ENCODE assay signal across 8 cellular contexts in the genomic region with DNA sequence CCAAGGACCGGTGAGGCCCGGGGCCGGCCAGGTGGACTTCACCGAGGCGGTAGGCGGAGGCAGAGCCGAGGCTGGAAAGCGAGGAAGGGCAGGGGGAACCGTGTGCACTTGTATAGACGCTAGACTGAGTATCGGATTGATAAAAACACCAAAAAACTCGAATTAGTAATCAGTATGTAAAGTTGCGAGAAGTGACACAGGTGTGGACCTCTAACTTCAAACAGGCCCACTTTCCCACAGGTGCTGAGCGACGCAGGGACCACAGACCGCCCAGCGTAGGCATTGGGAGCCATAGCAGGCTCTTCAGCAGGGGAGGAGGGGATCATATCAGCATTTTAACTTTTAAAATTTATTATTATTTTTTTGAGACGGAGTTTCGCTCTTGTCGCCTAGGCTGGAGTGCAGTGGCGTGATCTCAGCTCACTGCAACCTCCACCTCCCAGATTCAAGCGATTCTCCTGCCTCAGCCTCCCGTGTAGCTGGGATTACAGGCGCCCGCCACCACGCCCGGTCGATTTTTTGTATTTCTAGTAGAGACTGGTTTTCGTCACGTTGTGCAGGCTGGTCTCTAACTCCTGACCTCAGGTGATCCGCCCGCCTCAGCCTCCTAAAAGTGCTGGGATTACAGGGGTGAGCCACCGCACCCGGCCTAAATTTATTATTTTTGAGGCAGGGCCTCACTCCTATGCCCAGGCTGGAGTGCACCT. TPM values are rescaled to one million over a fixed set of nuclear protein-coding genes. Genes with fewer than 3 reads are reported as not detected.
DNase-seq lines count a peak whose midpoint lies in the region; ATAC-seq and TF ChIP-seq lines count a peak whose summit lies in the region.

No MANE protein-coding gene starts in this region.

- no peak for DNase-seq in SHP77 (lab: John Stamatoyannopoulos, UW)
- DNase-seq in DMS153 (lab: John Stamatoyannopoulos, UW): no peak

- peak overlapping the region; percentile 95 for H3K4me3 Mint-ChIP-seq in dendritic cell treated with granulocyte-macrophage colony-stimulating factor and Interleukin-4, amounts not matched to agents 40 ng/mL and 50 ng/mL, for 4 days

- H3K79me2 ChIP-seq in KMS-11 (ENCODE audit: insufficient read depth, low read depth) (peaks cover 33% of the 10 kb centered on the region), neural cell (replicated peaks; ENCODE audit: insufficient read depth, low read length) (peaks cover 17% of the 10 kb centered on the region)

- H3K27me3 ChIP-seq in KMS-11 (ENCODE audit: insufficient read depth, low read depth) (no peaks in the 10 kb centered on the region), neural cell (ENCODE audit: insufficient read depth, low read depth, low read length) (no peaks in the 10 kb centered on the region)

- H3K27me3 Mint-ChIP-seq in dendritic cell treated with granulocyte-macrophage colony-stimulating factor and Interleukin-4, amounts not matched to agents 40 ng/mL and 50 ng/mL, for 4 days: no peaks in the 10 kb centered on the region

- H3K9me2 ChIP-seq in neural cell (ENCODE audit: insufficient read depth, low read length): no peaks in the 10 kb centered on the region

- peak; percentile 9 for TF ChIP-seq RAD21 in neural cell (conservative IDR thresholded peaks at IDR 0.05)

- H3K9me3 ChIP-seq in neural cell (ENCODE audit: low read length): no peaks in the 10 kb centered on the region

- H3K4me3 ChIP-seq in KMS-11 (IDR thresholded peaks at IDR 0.05; ENCODE audit: insufficient read depth, low read depth, low read length): no peak overlapping the region
- peak overlapping the region; percentile 82 for H3K4me3 ChIP-seq in neural cell (ENCODE audit: low read length)

- TF ChIP-seq CTCF in C4-2B (conservative IDR thresholded peaks at IDR 0.05) (no peak), KMS-11 (conservative IDR thresholded peaks at IDR 0.05; ENCODE audit: low read depth, low read length) (no peak), neural cell (IDR thresholded peaks at IDR 0.05; ENCODE audit: poor library complexity, severe bottlenecking) (no peak)

- intact Hi-C loops in dendritic cell treated with granulocyte-macrophage colony-stimulating factor and Interleukin-4, amounts not matched to agents 40 ng/mL and 50 ng/mL, for 4 days (cut with micrococcal nuclease): loop anchor here (2.0 kb wide), 2 partner anchors 76 to 184 kb away; a partner anchor contains a TSS

- H3K36me3 Mint-ChIP-seq in dendritic cell treated with granulocyte-macrophage colony-stimulating factor and Interleukin-4, amounts not matched to agents 40 ng/mL and 50 ng/mL, for 4 days (ENCODE audit: low read depth): peaks cover 51% of the 10 kb centered on the region

- H3K27ac ChIP-seq in C4-2B (peak overlapping the region; percentile 82), KMS-11 (no peak overlapping the region), neural cell (ENCODE audit: low read length) (no peak overlapping the region)

- no peaks in the 10 kb centered on the region for H3F3A ChIP-seq in neural cell (ENCODE audit: insufficient read depth, low read length, poor library complexity, severe bottlenecking)

- H4K20me1 ChIP-seq in KMS-11 (ENCODE audit: insufficient read depth): no peaks in the 10 kb centered on the region; the same call in 1 of the 2 replicates
- no peaks in the 10 kb centered on the region for H4K20me1 ChIP-seq in neural cell (ENCODE audit: insufficient read depth)

- H3K9ac ChIP-seq in KMS-11: peak overlapping the region; percentile 50; the same call in 1 of the 2 replicates
- H3K9ac ChIP-seq in neural cell (ENCODE audit: low read length): peak overlapping the region; percentile 60

- H3K36me3 ChIP-seq in KMS-11 (ENCODE audit: insufficient read depth) (no peaks in the 10 kb centered on the region), neural cell (ENCODE audit: insufficient read depth, low read length) (no peaks in the 10 kb centered on the region)

- H3K27ac Mint-ChIP-seq in dendritic cell treated with granulocyte-macrophage colony-stimulating factor and Interleukin-4, amounts not matched to agents 40 ng/mL and 50 ng/mL, for 4 days: peak overlapping the region; percentile 98

- H3K4me2 ChIP-seq in KMS-11: peak overlapping the region; percentile 47
- peak overlapping the region; percentile 64 for H3K4me2 ChIP-seq in neural cell (ENCODE audit: low read length)

- H2AFZ ChIP-seq in KMS-11 (ENCODE audit: low read depth) (peak overlapping the region; percentile 51; the same call in 1 of the 2 replicates), neural cell (ENCODE audit: low read depth, low read length) (peak overlapping the region; percentile 27)

- no peaks in the 10 kb centered on the region for H3K9me3 Mint-ChIP-seq in dendritic cell treated with granulocyte-macrophage colony-stimulating factor and Interleukin-4, amounts not matched to agents 40 ng/mL and 50 ng/mL, for 4 days

- no peak for ATAC-seq in GM18498 (IDR thresholded peaks at IDR 0.05; ENCODE audit: unreplicated experiment)
- no peak for ATAC-seq in GM21515 (IDR thresholded peaks at IDR 0.05; ENCODE audit: unreplicated experiment)

- peaks cover 35% of the 10 kb centered on the region for H3K4me1 Mint-ChIP-seq in dendritic cell treated with granulocyte-macrophage colony-stimulating factor and Interleukin-4, amounts not matched to agents 40 ng/mL and 50 ng/mL, for 4 days (ENCODE audit: low read depth)

- no peak for TF ChIP-seq EP300 in neural cell (conservative IDR thresholded peaks at IDR 0.05; ENCODE audit: poor library complexity, severe bottlenecking)

- H3K4me1 ChIP-seq in KMS-11 (ENCODE audit: low read depth, poor library complexity, severe bottlenecking): peaks cover 9% of the 10 kb centered on the region

TF ChIP-seq in neural cell, 6 proteins besides CTCF, POLR2A, EP300 and RAD21:
- TF ChIP-seq MXI1 (conservative IDR thresholded peaks at IDR 0.05; ENCODE audit: poor library complexity, severe bottlenecking) (peak; percentile 33), SMC3 (conservative IDR thresholded peaks at IDR 0.05; ENCODE audit: poor library complexity) (no peak)
- TF ChIP-seq, protein P1, sequence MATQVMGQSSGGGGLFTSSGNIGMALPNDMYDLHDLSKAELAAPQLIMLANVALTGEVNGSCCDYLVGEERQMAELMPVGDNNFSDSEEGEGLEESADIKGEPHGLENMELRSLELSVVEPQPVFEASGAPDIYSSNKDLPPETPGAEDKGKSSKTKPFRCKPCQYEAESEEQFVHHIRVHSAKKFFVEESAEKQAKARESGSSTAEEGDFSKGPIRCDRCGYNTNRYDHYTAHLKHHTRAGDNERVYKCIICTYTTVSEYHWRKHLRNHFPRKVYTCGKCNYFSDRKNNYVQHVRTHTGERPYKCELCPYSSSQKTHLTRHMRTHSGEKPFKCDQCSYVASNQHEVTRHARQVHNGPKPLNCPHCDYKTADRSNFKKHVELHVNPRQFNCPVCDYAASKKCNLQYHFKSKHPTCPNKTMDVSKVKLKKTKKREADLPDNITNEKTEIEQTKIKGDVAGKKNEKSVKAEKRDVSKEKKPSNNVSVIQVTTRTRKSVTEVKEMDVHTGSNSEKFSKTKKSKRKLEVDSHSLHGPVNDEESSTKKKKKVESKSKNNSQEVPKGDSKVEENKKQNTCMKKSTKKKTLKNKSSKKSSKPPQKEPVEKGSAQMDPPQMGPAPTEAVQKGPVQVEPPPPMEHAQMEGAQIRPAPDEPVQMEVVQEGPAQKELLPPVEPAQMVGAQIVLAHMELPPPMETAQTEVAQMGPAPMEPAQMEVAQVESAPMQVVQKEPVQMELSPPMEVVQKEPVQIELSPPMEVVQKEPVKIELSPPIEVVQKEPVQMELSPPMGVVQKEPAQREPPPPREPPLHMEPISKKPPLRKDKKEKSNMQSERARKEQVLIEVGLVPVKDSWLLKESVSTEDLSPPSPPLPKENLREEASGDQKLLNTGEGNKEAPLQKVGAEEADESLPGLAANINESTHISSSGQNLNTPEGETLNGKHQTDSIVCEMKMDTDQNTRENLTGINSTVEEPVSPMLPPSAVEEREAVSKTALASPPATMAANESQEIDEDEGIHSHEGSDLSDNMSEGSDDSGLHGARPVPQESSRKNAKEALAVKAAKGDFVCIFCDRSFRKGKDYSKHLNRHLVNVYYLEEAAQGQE (IDR thresholded peaks at IDR 0.05; ENCODE audit: borderline replicate concordance): no peak

RNA-seq across cellular contexts. Expression of a gene that starts 0.6 kb away (rescaled TPM):
- polyA plus RNA-seq in neural cell: 6.0 and 9.1 TPM in 2 replicates
- polyA minus RNA-seq in neural cell: 5.4 and 5.6 TPM in 2 replicates

RNA-seq across cellular contexts. Expression of a gene that starts 1.6 kb away (rescaled TPM):
- polyA plus RNA-seq in neural cell: 529 and 594 TPM in 2 replicates
- 133 and 145 TPM in 2 replicates for polyA minus RNA-seq in neural cell

RNA-seq across cellular contexts. Expression of a gene that starts 8.8 kb away (rescaled TPM):
- polyA plus RNA-seq in neural cell: 7.5 and 10.5 TPM in 2 replicates
- 3.7 and 4.1 TPM in 2 replicates for polyA minus RNA-seq in neural cell

RNA-seq across cellular contexts. Expression of a gene that starts 34.9 kb away (rescaled TPM):
- not detected in 2 replicates for polyA plus RNA-seq in neural cell
- not detected in 2 replicates for polyA minus RNA-seq in neural cell

RNA-seq across cellular contexts. Expression of a gene that starts 54.0 kb away (rescaled TPM):
- 0.64 and 0.82 TPM in 2 replicates for polyA plus RNA-seq in neural cell
- not detected in 2 replicates for polyA minus RNA-seq in neural cell
